17 cellular contexts compared by ENCODE assay signal in the genomic region with DNA sequence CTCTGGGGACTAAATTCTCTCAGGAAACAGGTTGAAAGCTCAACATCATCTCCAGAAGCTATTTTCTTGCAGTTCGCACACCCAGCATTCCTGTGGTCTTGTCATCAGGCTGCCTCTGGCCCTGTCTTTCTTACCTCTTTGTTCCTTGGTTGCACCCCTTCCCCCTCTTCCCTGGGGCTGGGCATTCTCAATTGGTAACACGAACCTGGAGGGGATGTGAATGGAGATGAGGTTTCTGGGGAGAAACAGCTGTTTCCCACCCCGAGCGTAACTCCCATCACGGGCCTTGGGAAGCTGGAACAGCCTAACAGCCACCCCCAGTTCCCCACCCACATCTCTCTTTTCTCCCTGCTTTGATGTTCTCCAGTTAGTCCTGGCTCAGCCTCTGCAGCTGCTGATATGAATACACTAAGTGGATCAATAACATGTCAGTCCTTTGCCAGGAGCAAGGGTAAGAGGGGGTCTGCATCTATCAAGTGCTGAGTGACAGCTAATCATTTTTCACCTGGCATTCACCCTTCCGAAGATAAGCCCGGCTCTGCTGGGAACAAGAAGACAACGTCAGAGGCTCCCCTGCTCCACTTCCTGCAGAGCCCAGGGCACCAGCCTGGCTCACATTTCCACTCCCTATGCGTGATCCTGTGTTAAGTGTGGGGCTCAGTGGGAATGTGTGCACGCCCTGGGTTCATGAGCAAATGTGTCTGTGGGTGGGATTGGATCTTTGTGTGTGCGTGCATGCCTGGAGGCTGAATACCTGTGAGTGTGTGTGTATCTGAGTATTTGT.
"Had no signal": no experiment of that assay in that cellular context is flagged by ENCODE, and none has a peak within 500 bp of the region (broad histone marks: within the 10 kb centered on the region; RNA-seq: fewer than 3 reads in every experiment).

No MANE protein-coding gene starts in this region.

- H3K36me3 ChIP-seq: cardiac muscle cell, esophagus squamous epithelium, right atrium auricular region, tibial nerve, vagina had no signal

- FAIRE-seq: TTC549 had no signal

- H3K4me1 ChIP-seq: esophagus squamous epithelium, right atrium auricular region, tibial nerve, vagina had no signal

- DNase-seq: activated CD4-positive, alpha-beta memory T cell treated with anti-CD3 and anti-CD28 coated beads for 36 hours; activated CD4-positive, alpha-beta T cell treated with anti-CD3 and anti-CD28 coated beads for 36 hours; activated naive CD4-positive, alpha-beta T cell; activated naive CD8-positive, alpha-beta T cell treated with anti-CD3 and anti-CD28 coated beads, Interleukin-2, amount 10 ng/mL, durations not matched to agents 7 days and 5 days; activated T-cell treated with anti-CD3 and anti-CD28 coated beads for 4 hours; amygdala; dermis blood vessel endothelial cell; effector memory CD4-positive, alpha-beta T cell; esophagus squamous epithelium; mesendoderm; stimulated activated naive CD8-positive, alpha-beta T cell treated with anti-CD3 and anti-CD28 coated beads, Interleukin-15, Interleukin-2, amounts not matched to agents 100 U/mL and 50 U/mL, for 24 hours; substantia nigra had no signal

- H3K9me3 ChIP-seq: esophagus squamous epithelium, right atrium auricular region, tibial nerve, vagina had no signal

- H3K4me3 ChIP-seq: cardiac muscle cell, esophagus squamous epithelium, right atrium auricular region, tibial nerve, vagina had no signal

- H3K27me3 ChIP-seq: cardiac muscle cell, right atrium auricular region, tibial nerve, vagina had no signal

- H3K27ac ChIP-seq: cardiac muscle cell, esophagus squamous epithelium, right atrium auricular region, tibial nerve, vagina had no signal
